ENCODE assay signal across 1 cellular context in the genomic region with DNA sequence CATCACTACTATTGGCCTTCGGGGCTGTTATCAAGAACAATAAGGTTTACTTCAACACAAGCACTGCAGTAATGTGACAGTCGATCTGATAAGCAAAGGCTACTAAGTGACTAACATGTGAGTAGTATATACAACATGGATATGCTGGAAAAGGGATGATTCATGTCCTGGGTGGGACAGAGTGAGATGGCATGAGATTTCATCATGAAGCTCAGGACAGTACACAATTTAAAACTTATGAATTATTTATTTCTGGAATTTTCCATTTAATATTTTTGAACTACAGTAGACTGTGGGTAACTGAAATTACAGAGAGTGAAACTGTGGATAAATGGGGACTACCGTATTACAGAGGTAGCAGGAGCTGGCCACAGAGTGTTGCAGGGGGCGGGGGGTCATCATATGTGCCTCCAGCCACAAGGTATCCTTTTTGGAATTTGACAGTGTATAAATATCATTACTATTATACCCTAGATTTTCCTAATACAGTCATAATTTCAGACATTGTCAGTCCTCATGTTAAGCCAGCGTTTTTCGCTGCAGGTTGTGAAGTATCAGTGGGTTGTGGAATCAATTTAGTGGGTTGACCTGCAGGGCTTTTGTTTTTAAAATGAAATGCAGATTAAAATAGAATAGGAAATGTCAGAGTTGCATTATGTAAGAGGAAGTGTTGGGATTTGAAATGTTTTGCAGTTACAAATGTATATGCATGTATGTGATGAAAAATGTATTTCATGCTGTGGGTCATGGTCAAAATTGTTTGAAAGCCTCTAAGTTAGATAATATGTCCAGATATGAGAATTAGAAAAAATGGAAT.
TF ChIP-seq lines count a peak whose summit lies in the region.

No MANE protein-coding gene starts in this region.

TF ChIP-seq in H1, 55 proteins besides CTCF, POLR2A, EP300 and RAD21 (continued from another document):
- TF ChIP-seq ATF3 (IDR thresholded peaks at IDR 0.05; ENCODE audit: insufficient read depth, low read depth, low read length) = no peak
- TF ChIP-seq YY1 (IDR thresholded peaks at IDR 0.05; ENCODE audit: low read depth, low read length) = no peak
- TF ChIP-seq EGR1 (IDR thresholded peaks at IDR 0.05; ENCODE audit: borderline replicate concordance, low read depth, low read length) = no peak
- TF ChIP-seq TAF7 (optimal IDR thresholded peaks at IDR 0.05; ENCODE audit: borderline replicate concordance, low read depth, low read length) = no peak
- no peak for TF ChIP-seq CTBP2 (IDR thresholded peaks at IDR 0.05; ENCODE audit: borderline replicate concordance, insufficient read depth, insufficient read length, low read length)
- TF ChIP-seq, protein P1, sequence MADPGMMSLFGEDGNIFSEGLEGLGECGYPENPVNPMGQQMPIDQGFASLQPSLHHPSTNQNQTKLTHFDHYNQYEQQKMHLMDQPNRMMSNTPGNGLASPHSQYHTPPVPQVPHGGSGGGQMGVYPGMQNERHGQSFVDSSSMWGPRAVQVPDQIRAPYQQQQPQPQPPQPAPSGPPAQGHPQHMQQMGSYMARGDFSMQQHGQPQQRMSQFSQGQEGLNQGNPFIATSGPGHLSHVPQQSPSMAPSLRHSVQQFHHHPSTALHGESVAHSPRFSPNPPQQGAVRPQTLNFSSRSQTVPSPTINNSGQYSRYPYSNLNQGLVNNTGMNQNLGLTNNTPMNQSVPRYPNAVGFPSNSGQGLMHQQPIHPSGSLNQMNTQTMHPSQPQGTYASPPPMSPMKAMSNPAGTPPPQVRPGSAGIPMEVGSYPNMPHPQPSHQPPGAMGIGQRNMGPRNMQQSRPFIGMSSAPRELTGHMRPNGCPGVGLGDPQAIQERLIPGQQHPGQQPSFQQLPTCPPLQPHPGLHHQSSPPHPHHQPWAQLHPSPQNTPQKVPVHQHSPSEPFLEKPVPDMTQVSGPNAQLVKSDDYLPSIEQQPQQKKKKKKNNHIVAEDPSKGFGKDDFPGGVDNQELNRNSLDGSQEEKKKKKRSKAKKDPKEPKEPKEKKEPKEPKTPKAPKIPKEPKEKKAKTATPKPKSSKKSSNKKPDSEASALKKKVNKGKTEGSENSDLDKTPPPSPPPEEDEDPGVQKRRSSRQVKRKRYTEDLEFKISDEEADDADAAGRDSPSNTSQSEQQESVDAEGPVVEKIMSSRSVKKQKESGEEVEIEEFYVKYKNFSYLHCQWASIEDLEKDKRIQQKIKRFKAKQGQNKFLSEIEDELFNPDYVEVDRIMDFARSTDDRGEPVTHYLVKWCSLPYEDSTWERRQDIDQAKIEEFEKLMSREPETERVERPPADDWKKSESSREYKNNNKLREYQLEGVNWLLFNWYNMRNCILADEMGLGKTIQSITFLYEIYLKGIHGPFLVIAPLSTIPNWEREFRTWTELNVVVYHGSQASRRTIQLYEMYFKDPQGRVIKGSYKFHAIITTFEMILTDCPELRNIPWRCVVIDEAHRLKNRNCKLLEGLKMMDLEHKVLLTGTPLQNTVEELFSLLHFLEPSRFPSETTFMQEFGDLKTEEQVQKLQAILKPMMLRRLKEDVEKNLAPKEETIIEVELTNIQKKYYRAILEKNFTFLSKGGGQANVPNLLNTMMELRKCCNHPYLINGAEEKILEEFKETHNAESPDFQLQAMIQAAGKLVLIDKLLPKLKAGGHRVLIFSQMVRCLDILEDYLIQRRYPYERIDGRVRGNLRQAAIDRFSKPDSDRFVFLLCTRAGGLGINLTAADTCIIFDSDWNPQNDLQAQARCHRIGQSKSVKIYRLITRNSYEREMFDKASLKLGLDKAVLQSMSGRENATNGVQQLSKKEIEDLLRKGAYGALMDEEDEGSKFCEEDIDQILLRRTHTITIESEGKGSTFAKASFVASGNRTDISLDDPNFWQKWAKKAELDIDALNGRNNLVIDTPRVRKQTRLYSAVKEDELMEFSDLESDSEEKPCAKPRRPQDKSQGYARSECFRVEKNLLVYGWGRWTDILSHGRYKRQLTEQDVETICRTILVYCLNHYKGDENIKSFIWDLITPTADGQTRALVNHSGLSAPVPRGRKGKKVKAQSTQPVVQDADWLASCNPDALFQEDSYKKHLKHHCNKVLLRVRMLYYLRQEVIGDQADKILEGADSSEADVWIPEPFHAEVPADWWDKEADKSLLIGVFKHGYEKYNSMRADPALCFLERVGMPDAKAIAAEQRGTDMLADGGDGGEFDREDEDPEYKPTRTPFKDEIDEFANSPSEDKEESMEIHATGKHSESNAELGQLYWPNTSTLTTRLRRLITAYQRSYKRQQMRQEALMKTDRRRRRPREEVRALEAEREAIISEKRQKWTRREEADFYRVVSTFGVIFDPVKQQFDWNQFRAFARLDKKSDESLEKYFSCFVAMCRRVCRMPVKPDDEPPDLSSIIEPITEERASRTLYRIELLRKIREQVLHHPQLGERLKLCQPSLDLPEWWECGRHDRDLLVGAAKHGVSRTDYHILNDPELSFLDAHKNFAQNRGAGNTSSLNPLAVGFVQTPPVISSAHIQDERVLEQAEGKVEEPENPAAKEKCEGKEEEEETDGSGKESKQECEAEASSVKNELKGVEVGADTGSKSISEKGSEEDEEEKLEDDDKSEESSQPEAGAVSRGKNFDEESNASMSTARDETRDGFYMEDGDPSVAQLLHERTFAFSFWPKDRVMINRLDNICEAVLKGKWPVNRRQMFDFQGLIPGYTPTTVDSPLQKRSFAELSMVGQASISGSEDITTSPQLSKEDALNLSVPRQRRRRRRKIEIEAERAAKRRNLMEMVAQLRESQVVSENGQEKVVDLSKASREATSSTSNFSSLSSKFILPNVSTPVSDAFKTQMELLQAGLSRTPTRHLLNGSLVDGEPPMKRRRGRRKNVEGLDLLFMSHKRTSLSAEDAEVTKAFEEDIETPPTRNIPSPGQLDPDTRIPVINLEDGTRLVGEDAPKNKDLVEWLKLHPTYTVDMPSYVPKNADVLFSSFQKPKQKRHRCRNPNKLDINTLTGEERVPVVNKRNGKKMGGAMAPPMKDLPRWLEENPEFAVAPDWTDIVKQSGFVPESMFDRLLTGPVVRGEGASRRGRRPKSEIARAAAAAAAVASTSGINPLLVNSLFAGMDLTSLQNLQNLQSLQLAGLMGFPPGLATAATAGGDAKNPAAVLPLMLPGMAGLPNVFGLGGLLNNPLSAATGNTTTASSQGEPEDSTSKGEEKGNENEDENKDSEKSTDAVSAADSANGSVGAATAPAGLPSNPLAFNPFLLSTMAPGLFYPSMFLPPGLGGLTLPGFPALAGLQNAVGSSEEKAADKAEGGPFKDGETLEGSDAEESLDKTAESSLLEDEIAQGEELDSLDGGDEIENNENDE (IDR thresholded peaks at IDR 0.05; ENCODE audit: insufficient replicate concordance, low read length) = no peak
- TF ChIP-seq CBX5 (IDR thresholded peaks at IDR 0.05; ENCODE audit: low read depth, low read length) = no peak
- TF ChIP-seq ZNF274 (IDR thresholded peaks at IDR 0.05; ENCODE audit: borderline replicate concordance, extremely low read depth, low read length) = no peak
- TF ChIP-seq KDM5A (IDR thresholded peaks at IDR 0.05; ENCODE audit: low read length) = no peak
- no peak for TF ChIP-seq NANOG (IDR thresholded peaks at IDR 0.05; ENCODE audit: insufficient read depth, low read depth, low read length, poor library complexity, severe bottlenecking)
- no peak for TF ChIP-seq GTF2F1 (IDR thresholded peaks at IDR 0.05; ENCODE audit: borderline replicate concordance, low read depth, low read length)
- TF ChIP-seq BCL11A (IDR thresholded peaks at IDR 0.05; ENCODE audit: low read depth in 2 of 2, low read length in 2 of 2) = no peak
- TF ChIP-seq NRF1 (IDR thresholded peaks at IDR 0.05; ENCODE audit: low read depth, low read length) = no peak
